Comparison of ENCODE assay signal across 1 cellular context in the genomic region with DNA sequence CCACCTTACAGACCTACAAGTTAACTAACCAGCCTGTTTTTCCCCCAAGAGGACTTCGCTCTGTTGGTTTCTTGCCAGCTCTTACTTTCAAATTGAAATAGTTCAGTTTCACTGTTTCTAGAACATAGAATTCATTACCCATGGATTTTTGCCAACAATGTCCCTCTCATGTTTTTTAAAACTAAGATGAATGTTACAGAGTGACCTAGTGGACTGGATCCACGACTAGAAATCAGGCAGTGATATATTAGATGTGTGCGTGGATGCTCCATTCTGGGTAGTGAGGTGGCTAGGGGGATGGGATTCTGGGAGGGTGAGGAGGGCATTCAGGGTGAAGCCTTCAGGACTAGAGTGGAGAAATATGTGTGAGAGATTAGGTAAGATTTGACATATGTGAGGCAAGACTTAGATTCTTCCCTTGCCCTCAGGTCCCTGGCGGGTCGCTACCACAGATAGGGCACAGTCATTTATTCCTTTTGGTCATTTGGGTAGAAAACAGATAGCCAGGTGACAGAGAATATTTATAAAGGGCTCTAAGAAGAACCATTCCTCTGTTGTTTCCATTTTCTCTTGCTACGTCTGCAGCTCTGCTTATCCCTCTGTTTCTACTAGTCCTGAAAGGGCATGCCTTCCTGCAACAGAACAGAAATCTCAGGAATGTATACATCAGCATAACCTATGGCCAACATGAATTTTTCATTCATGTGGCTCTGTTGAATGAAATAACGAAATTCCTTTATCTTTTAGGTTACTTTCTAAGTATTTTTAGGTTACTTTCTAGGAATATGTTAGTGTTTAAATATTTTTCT.
TF ChIP-seq lines count a peak whose summit lies in the region.

No MANE protein-coding gene starts in this region.

TF ChIP-seq in SK-N-SH treated with all-trans-retinoic acid at 6 μM for 48 hours, 23 proteins besides CTCF, POLR2A, EP300 and RAD21 (continued from another document):
- no peak for TF ChIP-seq TSHZ2 (CRISPR knock-in tag; IDR thresholded peaks at IDR 0.05)
- no peak for TF ChIP-seq TOX (CRISPR knock-in tag; IDR thresholded peaks at IDR 0.05; ENCODE audit: borderline replicate concordance)
